12 cellular contexts compared by ENCODE assay signal in the genomic region with DNA sequence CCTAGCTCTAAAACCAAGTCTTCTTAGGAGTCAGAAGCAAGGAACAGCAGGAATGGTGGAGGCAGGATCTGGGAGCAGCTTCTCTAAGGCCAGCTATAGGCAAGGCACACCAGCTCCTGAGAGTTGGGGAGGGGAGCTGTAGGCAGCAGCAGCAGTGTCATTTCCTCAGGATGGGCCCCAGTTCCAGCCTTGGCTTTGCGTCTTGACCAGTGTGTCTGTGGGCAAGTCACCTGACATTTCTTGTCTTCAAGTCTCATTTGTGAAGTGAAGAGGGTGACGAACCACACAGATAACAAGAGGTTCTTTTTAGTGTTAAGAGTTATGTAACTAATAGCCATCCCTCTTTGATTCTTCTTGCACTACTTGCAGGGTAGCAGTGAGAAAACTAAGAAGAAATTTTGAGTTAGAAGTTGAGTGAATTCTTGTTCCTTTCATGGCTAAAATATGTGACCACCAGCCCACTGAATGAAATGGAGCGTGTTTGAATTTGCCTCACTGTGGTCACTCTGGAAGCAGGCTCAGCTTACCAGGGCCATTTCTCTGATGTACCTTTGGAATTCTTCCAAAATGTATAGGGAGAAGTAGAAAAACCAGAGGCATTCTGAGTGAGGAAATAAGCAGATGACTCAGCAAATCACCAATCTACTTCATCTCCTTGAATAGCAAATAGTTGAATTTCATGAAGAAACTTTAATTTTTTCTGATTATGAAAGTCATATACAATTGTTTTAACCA. TPM values are rescaled to one million over a fixed set of nuclear protein-coding genes. Genes with fewer than 3 reads are reported as not detected.
DNase-seq lines count a peak whose midpoint lies in the region; ATAC-seq, FAIRE-seq and TF ChIP-seq lines count a peak whose summit lies in the region.
"Had no signal": no experiment of that assay in that cellular context is flagged by ENCODE, and none has a peak within 500 bp of the region (broad histone marks: within the 10 kb centered on the region; RNA-seq: fewer than 3 reads in every experiment).

No MANE protein-coding gene starts in this region.

- no peaks in the 10 kb centered on the region for H4K20me1 ChIP-seq in GM23338 (replicated peaks; ENCODE audit: insufficient read depth)
- H4K20me1 ChIP-seq in endothelial cell of umbilical vein (replicated peaks; ENCODE audit: control insufficient read depth, extremely low read depth, insufficient read depth, low read length) = no peaks in the 10 kb centered on the region

- intact Hi-C loops in endothelial cell of umbilical vein (cut with micrococcal nuclease) = loop anchor here (2.0 kb wide), 2 partner anchors 35 to 109 kb away; no protein-coding TSS in a partner anchor

- no peaks in the 10 kb centered on the region for H3K36me3 ChIP-seq in GM23338 (ENCODE audit: insufficient read depth)
- peaks cover 0 to 7% of the 10 kb centered on the region in 2 experiments for H3K36me3 ChIP-seq in endothelial cell of umbilical vein (ENCODE audit: control insufficient read depth in 2 of 2, extremely low read depth in 1 of 2, insufficient read depth in 2 of 2, low read length in 2 of 2)

- no peak overlapping the region for H3K4me2 ChIP-seq in GM23338
- H3K4me2 ChIP-seq in endothelial cell of umbilical vein (ENCODE audit: insufficient read depth, low read length) = no peak overlapping the region

- CTCF ChIA-PET in endothelial cell of umbilical vein (lab: Charles Lee) = interaction anchor here (0.9 to 2.9 kb wide), 2 partner anchors 42 to 109 kb away, joined by 3 to 11 read pairs; partner anchors contain the start of gene RHOBTB3

- DNase-seq in GM23338 (ENCODE audit: low spot score) = no peak
- peak; percentile 24 for DNase-seq in RPMI8226
- peak; percentile 33 for DNase-seq in endothelial cell of umbilical vein (ENCODE audit: low read depth, low spot score)
- DNase-seq in renal cortical epithelial cell (ENCODE audit: low read depth) = peak; percentile 75
- no peak for DNase-seq in activated naive CD4-positive, alpha-beta T cell treated with Interleukin-2 at 50 U/mL for 16 hours
- no peak for DNase-seq in stimulated activated CD4-positive, alpha-beta T cell treated with anti-CD3 and anti-CD28 coated beads, Interleukin-15, amount 100 ng/mL, for 24 hours
- no peak for DNase-seq in NCI-H1694 (lab: John Stamatoyannopoulos, UW)
- DNase-seq: activated CD4-positive, alpha-beta T cell treated with anti-CD3 and anti-CD28 coated beads for 48 hours; amniotic stem cell; NCI-H510A treated with DMSO at 0.1 percent for 48 hours had no signal

- H3K27ac Mint-ChIP-seq in GM23338 = no peak overlapping the region
- H3K27ac Mint-ChIP-seq: progenitor cell of endocrine pancreas had no signal

- H3K9me2 ChIP-seq in GM23338 (ENCODE audit: insufficient read depth) = no peaks in the 10 kb centered on the region

- H3K9me1 ChIP-seq in endothelial cell of umbilical vein (replicated peaks; ENCODE audit: control insufficient read depth, extremely low read depth, insufficient read depth, low read length) = no peaks in the 10 kb centered on the region

- no TSS peak for BruUV-seq in endothelial cell of umbilical vein (replicated peaks; lab: Mats Ljungman, UMichigan)

- H3K4me3 Mint-ChIP-seq in GM23338 = no peak overlapping the region

- no peaks in the 10 kb centered on the region for H3F3A ChIP-seq in GM23338 (replicated peaks; ENCODE audit: low read depth)

- no peaks in the 10 kb centered on the region for H3K79me2 ChIP-seq in GM23338 (replicated peaks; ENCODE audit: insufficient read depth)
- H3K79me2 ChIP-seq in endothelial cell of umbilical vein (ENCODE audit: control insufficient read depth, insufficient read depth, low read length) = no peaks in the 10 kb centered on the region

- H2AFZ ChIP-seq in GM23338 (0 out of 2 replicates have a peak overlapping the region, but pooled peaks have one; percentile 6), endothelial cell of umbilical vein (ENCODE audit: low read depth, low read length) (no peak overlapping the region)

- no peaks in the 10 kb centered on the region for H3K27me3 ChIP-seq in GM23338 (ENCODE audit: insufficient read depth)
- no peaks in the 10 kb centered on the region for H3K27me3 ChIP-seq in endothelial cell of umbilical vein (ENCODE audit: control insufficient read depth in 2 of 2, insufficient read depth in 2 of 2, low read length in 2 of 2)

- H3K4me3 ChIP-seq in GM23338 (no peak overlapping the region), endothelial cell of umbilical vein (replicated peaks in 1 of 3; ENCODE audit: insufficient read depth in 1 of 3, low read depth in 1 of 3, low read length in 3 of 3) (no peak overlapping the region)

- dilution Hi-C loops in endothelial cell of umbilical vein (cut with MboI; ENCODE audit: extremely low pct_ligation_motif_present, low sequenced_read_pairs) = no loop called here

- TF ChIP-seq CTCF in GM23338 (conservative IDR thresholded peaks at IDR 0.05; ENCODE audit: low read depth in 2 of 2) (no peak), endothelial cell of umbilical vein (IDR thresholded peaks at IDR 0.05; ENCODE audit: extremely low read depth in 1 of 2, insufficient read depth in 1 of 2, low read depth in 1 of 2, low read length in 2 of 2) (no peak)

- H3K4me1 ChIP-seq in GM23338 (ENCODE audit: insufficient read depth) (no peaks in the 10 kb centered on the region), endothelial cell of umbilical vein (ENCODE audit: control insufficient read depth, extremely low read depth, insufficient read depth, low read length) (peaks cover 20% of the 10 kb centered on the region)

- no peaks in the 10 kb centered on the region for H3K36me3 Mint-ChIP-seq in GM23338 (ENCODE audit: low read depth)

- POLR2A ChIA-PET in endothelial cell of umbilical vein (lab: Charles Lee) = no interaction called here

- H3K27me3 Mint-ChIP-seq in GM23338 (ENCODE audit: insufficient read depth, low read depth, poor library complexity) = no peaks in the 10 kb centered on the region
- H3K27me3 Mint-ChIP-seq: progenitor cell of endocrine pancreas had no signal

- H3K9ac ChIP-seq in endothelial cell of umbilical vein (replicated peaks; ENCODE audit: extremely low read depth, insufficient read depth, low read length) = no peak overlapping the region

- H3K4me1 Mint-ChIP-seq in GM23338 = no peaks in the 10 kb centered on the region

- no peaks in the 10 kb centered on the region for H3K9me3 ChIP-seq in endothelial cell of umbilical vein (replicated peaks; ENCODE audit: control insufficient read depth, insufficient read depth, low read length)

- H3K27ac ChIP-seq in GM23338 (ENCODE audit: low read depth) (no peak overlapping the region), endothelial cell of umbilical vein (ENCODE audit: insufficient read depth, low read depth, low read length) (no peak overlapping the region)

- no peak for TF ChIP-seq POLR2A in endothelial cell of umbilical vein (IDR thresholded peaks at IDR 0.05; ENCODE audit: low read depth, low read length)

- H3K9me3 Mint-ChIP-seq in GM23338 = no peaks in the 10 kb centered on the region

- ATAC-seq in GM23338 (no peak), HG03520 (IDR thresholded peaks at IDR 0.05; ENCODE audit: unreplicated experiment) (no peak)

- FAIRE-seq in endothelial cell of umbilical vein (lab: Jason Lieb, UNC) = peak; percentile 52

TF ChIP-seq in GM23338, 12 proteins besides CTCF, POLR2A, EP300 and RAD21 (continues in another document):
- TF ChIP-seq EZH2 (IDR thresholded peaks at IDR 0.05; ENCODE audit: low read depth, unreplicated experiment) = no peak
- TF ChIP-seq EZH2phosphoT487 (IDR thresholded peaks at IDR 0.05; ENCODE audit: unreplicated experiment) = no peak
- TF ChIP-seq JUNB (IDR thresholded peaks at IDR 0.05; ENCODE audit: unreplicated experiment) = no peak
- TF ChIP-seq ZNF114 (CRISPR knock-in tag; IDR thresholded peaks at IDR 0.05) = no peak
- no peak for TF ChIP-seq STAT1 (IDR thresholded peaks at IDR 0.05; ENCODE audit: unreplicated experiment)

TF ChIP-seq in endothelial cell of umbilical vein, 7 proteins besides CTCF, POLR2A, EP300 and RAD21 (continues in another document):
- no peak for TF ChIP-seq EZH2 (IDR thresholded peaks at IDR 0.05; ENCODE audit: borderline replicate concordance, low read depth, low read length, severe bottlenecking)
- no peak for TF ChIP-seq POLR2AphosphoS5 (IDR thresholded peaks at IDR 0.05; ENCODE audit: insufficient read depth, low read depth, low read length)
- TF ChIP-seq FOS (IDR thresholded peaks at IDR 0.05; ENCODE audit: borderline replicate concordance, insufficient read depth, low read length) = no peak
- TF ChIP-seq JUN (IDR thresholded peaks at IDR 0.05; ENCODE audit: borderline replicate concordance, insufficient read depth, insufficient read length, low read depth) = no peak
- TF ChIP-seq MAX (IDR thresholded peaks at IDR 0.05; ENCODE audit: insufficient read depth, insufficient read length) = no peak

RNA-seq across cellular contexts. Expression of gene RHOBTB3, which starts 42.4 kb away (rescaled TPM):
- total RNA-seq in GM23338 (2014; rRNA removed; shearing (Covaris generic)) = 8.8 and 10.0 TPM in 2 replicates
- 13.4 and 15.7 TPM in 2 replicates for polyA plus RNA-seq in GM23338 (2016; fragmentation: Nextera tagmentation; extraction: Ambion mirVana)
- 37.6 and 44.1 TPM in 2 replicates for total RNA-seq in endothelial cell of umbilical vein
- 42.2 and 52.1 TPM in 2 replicates for polyA plus RNA-seq in endothelial cell of umbilical vein
- 30.3 and 34.4 TPM in 2 replicates for polyA plus RNA-seq in endothelial cell of umbilical vein (2011; cell fraction: cytosol; rRNA removed)
- 37.8 and 40.0 TPM in 2 replicates for polyA plus RNA-seq in endothelial cell of umbilical vein (2011; cell fraction: nucleus; rRNA removed)
- 31.3 and 52.7 TPM in 2 replicates for polyA plus RNA-seq in endothelial cell of umbilical vein (2012)
- 136 and 161 TPM in 2 replicates for polyA minus RNA-seq in endothelial cell of umbilical vein
- polyA minus RNA-seq in endothelial cell of umbilical vein (2011; cell fraction: cytosol; rRNA and poly(A)+ RNA removed) = 327 TPM
- 110 and 126 TPM in 2 replicates for polyA minus RNA-seq in endothelial cell of umbilical vein (2011; cell fraction: nucleus; rRNA and poly(A)+ RNA removed)
- total RNA-seq in renal cortical epithelial cell = 97.9 and 183 TPM in 2 replicates

RNA-seq across cellular contexts. Expression of gene GLRX, which starts 49.0 kb away (rescaled TPM):
- 9.5 and 14.9 TPM in 2 replicates for total RNA-seq in GM23338 (2014; rRNA removed; shearing (Covaris generic))
- polyA plus RNA-seq in GM23338 (2016; fragmentation: Nextera tagmentation; extraction: Ambion mirVana) = 42.2 and 42.9 TPM in 2 replicates
- total RNA-seq in endothelial cell of umbilical vein = 13.3 and 14.2 TPM in 2 replicates
- polyA plus RNA-seq in endothelial cell of umbilical vein = 25.3 and 40.3 TPM in 2 replicates
- polyA plus RNA-seq in endothelial cell of umbilical vein (2011; cell fraction: cytosol; rRNA removed) = 38.3 and 39.9 TPM in 2 replicates
- 15.2 and 17.1 TPM in 2 replicates for polyA plus RNA-seq in endothelial cell of umbilical vein (2011; cell fraction: nucleus; rRNA removed)
- 53.5 and 55.3 TPM in 2 replicates for polyA plus RNA-seq in endothelial cell of umbilical vein (2012)
- polyA minus RNA-seq in endothelial cell of umbilical vein = 25.6 and 34.3 TPM in 2 replicates
- polyA minus RNA-seq in endothelial cell of umbilical vein (2011; cell fraction: cytosol; rRNA and poly(A)+ RNA removed) = 3.8 TPM
- 10.3 and 14.7 TPM in 2 replicates for polyA minus RNA-seq in endothelial cell of umbilical vein (2011; cell fraction: nucleus; rRNA and poly(A)+ RNA removed)
- total RNA-seq in renal cortical epithelial cell = 43.6 and 74.3 TPM in 2 replicates

Comparison
In these comparisons a context has a peak if more than half of its experiments do, and no peak if none do; other contexts are left out.
1. DNase-seq: peak in RPMI8226 (single experiment), endothelial cell of umbilical vein (single experiment) and renal cortical epithelial cell (single experiment); none in GM23338 (single experiment), activated naive CD4-positive, alpha-beta T cell treated with Interleukin-2 at 50 U/mL for 16 hours (single experiment), stimulated activated CD4-positive, alpha-beta T cell treated with anti-CD3 and anti-CD28 coated beads, Interleukin-15, amount 100 ng/mL, for 24 hours (single experiment) and NCI-H1694 (single experiment).